ENCODE assay signal across 17 cellular contexts in the genomic region with DNA sequence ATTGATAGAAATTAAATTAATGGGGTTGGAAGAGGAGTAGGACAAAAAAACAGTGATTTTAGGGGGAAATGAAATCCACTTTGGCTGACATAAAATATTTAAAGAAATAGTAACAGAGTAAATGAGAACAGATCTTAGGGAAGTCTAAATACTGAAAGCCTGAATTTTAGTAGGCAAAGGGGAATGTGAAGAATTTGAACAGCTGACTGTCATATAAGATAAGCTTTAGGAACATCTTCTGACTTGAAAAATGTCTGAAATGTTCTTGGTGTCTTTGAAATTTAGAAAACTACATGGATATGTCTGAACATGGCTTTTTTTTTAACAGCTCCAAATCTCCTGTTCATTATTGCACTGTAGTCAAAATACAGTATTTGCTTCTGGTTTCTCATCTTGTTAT.
DNase-seq lines count a peak whose midpoint lies in the region; ATAC-seq and TF ChIP-seq lines count a peak whose summit lies in the region.
"Had no signal": no experiment of that assay in that cellular context is flagged by ENCODE, and none has a peak within 500 bp of the region (broad histone marks: within the 10 kb centered on the region; RNA-seq: fewer than 3 reads in every experiment).

No MANE protein-coding gene starts in this region.

- H3K27ac ChIP-seq in gastroesophageal sphincter = no peak overlapping the region
- H3K27ac ChIP-seq: BLaER1, HL-60 had no signal

- H3F3A ChIP-seq in Loucy (ENCODE audit: low read depth) = no peaks in the 10 kb centered on the region

- H3K9me2 ChIP-seq in Loucy (replicated peaks; ENCODE audit: low read depth, low read length) = no peaks in the 10 kb centered on the region

- H3K79me2 ChIP-seq in Loucy (ENCODE audit: insufficient read depth, low read length) = no peaks in the 10 kb centered on the region

- TF ChIP-seq EP300 in gastroesophageal sphincter (IDR thresholded peaks at IDR 0.05) = no peak

- DNase-seq in EH (ENCODE audit: low read depth) (peak; percentile 34), choroid plexus epithelial cell (ENCODE audit: low read depth) (peak; percentile 65), myocyte (ENCODE audit: low read depth) (peak; percentile 11), KG1 (lab: John Stamatoyannopoulos, UW) (no peak), mucosa of descending colon (no peak)
- DNase-seq: 8988T; AML-193; CD8-positive, alpha-beta memory T cell; DMS79; EL; HCEC 1CT; HFFc6 had no signal

- no peaks in the 10 kb centered on the region for H3K27me3 ChIP-seq in Loucy (ENCODE audit: insufficient read depth, low read length, poor library complexity, severe bottlenecking)
- H3K27me3 ChIP-seq in gastroesophageal sphincter = no peaks in the 10 kb centered on the region
- H3K27me3 ChIP-seq: BLaER1 had no signal

- TF ChIP-seq CTCF in Loucy (conservative IDR thresholded peaks at IDR 0.05; ENCODE audit: low read length) (no peak), choroid plexus epithelial cell (conservative IDR thresholded peaks at IDR 0.05; ENCODE audit: low read depth, low read length) (no peak), mucosa of descending colon (IDR thresholded peaks at IDR 0.05) (no peak), gastroesophageal sphincter (IDR thresholded peaks at IDR 0.05) (no peak)

- TF ChIP-seq POLR2A in gastroesophageal sphincter (IDR thresholded peaks at IDR 0.05) = no peak

- no peak overlapping the region for H3K9ac ChIP-seq in Loucy (ENCODE audit: low read depth, low read length, poor library complexity, severe bottlenecking)
- H3K9ac ChIP-seq: BLaER1 had no signal

- no peaks in the 10 kb centered on the region for H3K36me3 ChIP-seq in Loucy (ENCODE audit: insufficient read depth, low read length)
- no peaks in the 10 kb centered on the region for H3K36me3 ChIP-seq in mucosa of descending colon (ENCODE audit: low read depth)
- H3K36me3 ChIP-seq in gastroesophageal sphincter = no peaks in the 10 kb centered on the region
- H3K36me3 ChIP-seq: BLaER1 had no signal

- intact Hi-C loops in mucosa of descending colon (cut with DNase I, micrococcal nuclease) = no loop called here

- no peaks in the 10 kb centered on the region for H4K20me1 ChIP-seq in Loucy (ENCODE audit: insufficient read depth, low read length, poor library complexity, severe bottlenecking)
- H4K20me1 ChIP-seq: BLaER1 had no signal

- H3K4me1 ChIP-seq in Loucy (ENCODE audit: insufficient read depth, low read length, poor library complexity, severe bottlenecking) = no peaks in the 10 kb centered on the region
- H3K4me1 ChIP-seq in mucosa of descending colon (ENCODE audit: low read depth) = no peaks in the 10 kb centered on the region
- H3K4me1 ChIP-seq in gastroesophageal sphincter = no peaks in the 10 kb centered on the region
- H3K4me1 ChIP-seq: BLaER1 had no signal

- no peak for ATAC-seq in HG02610 (IDR thresholded peaks at IDR 0.05; ENCODE audit: unreplicated experiment)
- no peak for ATAC-seq in mucosa of descending colon
- ATAC-seq in gastroesophageal sphincter = no peak

- H2AFZ ChIP-seq in Loucy (ENCODE audit: low read length) = 0 out of 2 replicates have a peak overlapping the region, but pooled peaks have one; percentile 10

- H3K9me3 ChIP-seq in Loucy (ENCODE audit: insufficient read depth, low read depth, low read length) (no peaks in the 10 kb centered on the region), mucosa of descending colon (no peaks in the 10 kb centered on the region), gastroesophageal sphincter (no peaks in the 10 kb centered on the region)
- H3K9me3 ChIP-seq: BLaER1 had no signal

- no peak overlapping the region for H3K4me3 ChIP-seq in Loucy (ENCODE audit: low read length, poor library complexity, severe bottlenecking)
- H3K4me3 ChIP-seq in choroid plexus epithelial cell (ENCODE audit: low read depth, low read length) = no peak overlapping the region
- no peak overlapping the region for H3K4me3 ChIP-seq in mucosa of descending colon
- H3K4me3 ChIP-seq in gastroesophageal sphincter = no peak overlapping the region
- H3K4me3 ChIP-seq: BLaER1 had no signal

- no peak overlapping the region for H3K4me2 ChIP-seq in Loucy (ENCODE audit: low read depth, low read length, poor library complexity, severe bottlenecking)
- H3K4me2 ChIP-seq: BLaER1 had no signal

Comparison
In these comparisons a context has a peak if more than half of its experiments do, and no peak if none do; other contexts are left out.
1. DNase-seq: peak in EH (single experiment), choroid plexus epithelial cell (single experiment) and myocyte (single experiment); none in KG1 (single experiment) and mucosa of descending colon (0 of 3).